Comparison of ENCODE assay signal across 15 cellular contexts in the genomic region with DNA sequence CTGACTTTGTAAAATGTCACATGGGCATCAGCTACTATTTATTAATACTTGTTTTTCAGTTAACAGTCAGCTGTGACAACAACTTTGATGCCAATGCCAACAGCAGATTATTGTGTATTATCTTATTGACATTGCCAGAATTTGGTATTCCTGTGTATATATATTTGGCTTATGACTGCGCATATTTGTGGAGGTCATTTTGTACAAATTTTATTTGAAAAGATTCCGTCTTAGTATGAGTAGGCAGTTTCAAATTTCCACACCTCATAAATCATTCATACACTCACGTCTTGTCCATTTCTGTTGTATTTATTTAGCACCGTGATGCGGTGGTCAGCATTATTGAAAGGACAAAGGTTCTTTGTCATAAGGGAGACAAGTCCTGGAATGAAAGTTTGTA.
A peak's percentile ranks its signal among the peaks of the same experiment; 100 is the strongest.
DNase-seq lines count a peak whose midpoint lies in the region; ATAC-seq and TF ChIP-seq lines count a peak whose summit lies in the region.
"Had no signal": no experiment of that assay in that cellular context is flagged by ENCODE, and none has a peak within 500 bp of the region (broad histone marks: within the 10 kb centered on the region; RNA-seq: fewer than 3 reads in every experiment).

No MANE protein-coding gene starts in this region.

- no peaks in the 10 kb centered on the region for H3K9me2 ChIP-seq in PC-3 (replicated peaks; ENCODE audit: low read length)

- H3K27ac ChIP-seq in PC-3 (ENCODE audit: low read length), result no peak overlapping the region
- H3K27ac ChIP-seq: RWPE1, SJSA1 had no signal

- peak; percentile 9 for DNase-seq in COLO829 (ENCODE audit: low spot score)
- DNase-seq in LNCaP clone FGC (ENCODE audit: low read depth), result peak; percentile 93
- DNase-seq in PC-3, result peak; percentile 70
- no peak for DNase-seq in glutamatergic neuron
- no peak for DNase-seq in NCI-H345 (lab: John Stamatoyannopoulos, UW)
- no peak for DNase-seq in midbrain (lab: John Stamatoyannopoulos, UW)
- DNase-seq in DMS 273 treated with DMSO at 0.1 percent for 48 hours (lab: John Stamatoyannopoulos, UW), result no peak
- DNase-seq: GF-D8, GOT3, KBM-7, NCI-H526 treated with DMSO at 0.1 percent for 48 hours had no signal

- ATAC-seq in PC-3, result peak; percentile 91

- POLR2A ChIA-PET in PC-3 (lab: Charles Lee; ENCODE audit: unreplicated experiment), result no interaction called here

- H2AFZ ChIP-seq in PC-3 (ENCODE audit: low read length), result no peak overlapping the region

- H3K9me3 Mint-ChIP-seq in glutamatergic neuron (ENCODE audit: unreplicated experiment), result no peaks in the 10 kb centered on the region
- H3K9me3 Mint-ChIP-seq: CD14-positive monocyte; T-helper 1 cell treated with Interleukin-12 subunit alpha and Interleukin-12 subunit beta and Interleukin-4 antibody, amounts not matched to agents 30 μg/mL and 1 μg/mL, for 36 hours had no signal

- peak overlapping the region; percentile 60 for H3K27ac Mint-ChIP-seq in glutamatergic neuron (ENCODE audit: unreplicated experiment)
- H3K27ac Mint-ChIP-seq: CD14-positive monocyte; T-helper 1 cell treated with Interleukin-12 subunit alpha and Interleukin-12 subunit beta and Interleukin-4 antibody, amounts not matched to agents 30 μg/mL and 1 μg/mL, for 36 hours had no signal

- H4K20me1 ChIP-seq in PC-3 (ENCODE audit: low read length), result no peaks in the 10 kb centered on the region

- intact Hi-C loops in PC-3 (cut with micrococcal nuclease), result loop anchor here (5.0 kb wide), 1 partner anchor 181 kb away; no protein-coding TSS in a partner anchor

- no peaks in the 10 kb centered on the region for H3K36me3 Mint-ChIP-seq in glutamatergic neuron (ENCODE audit: unreplicated experiment)
- H3K36me3 Mint-ChIP-seq: CD14-positive monocyte had no signal

- no peak overlapping the region for H3K9ac ChIP-seq in PC-3 (ENCODE audit: low read length)

- TF ChIP-seq CTCF in LNCaP clone FGC (IDR thresholded peaks at IDR 0.05; ENCODE audit: control insufficient read depth, extremely low read depth, insufficient read depth) (no peak), PC-3 (conservative IDR thresholded peaks at IDR 0.05; ENCODE audit: low read depth, low read length) (no peak), glutamatergic neuron (IDR thresholded peaks at IDR 0.05; ENCODE audit: partially characterized antibody, unreplicated experiment) (no peak)

- H3K4me3 ChIP-seq in LNCaP clone FGC (ENCODE audit: low read depth, low read length) (no peak overlapping the region; the same call in 1 of the 2 replicates), PC-3 (ENCODE audit: low read length) (no peak overlapping the region)
- H3K4me3 ChIP-seq: SJSA1 had no signal

- CTCF ChIA-PET in PC-3 (lab: Charles Lee), result no interaction called here

- no peaks in the 10 kb centered on the region for H3F3A ChIP-seq in PC-3 (ENCODE audit: low read length, unreplicated experiment)

- no peaks in the 10 kb centered on the region for H3K9me3 ChIP-seq in PC-3 (ENCODE audit: low read length)
- H3K9me3 ChIP-seq: SJSA1 had no signal

- H3K27me3 ChIP-seq in PC-3 (ENCODE audit: low read length), result no peaks in the 10 kb centered on the region
- H3K27me3 ChIP-seq: SJSA1 had no signal

- no peaks in the 10 kb centered on the region for H3K36me3 ChIP-seq in PC-3 (ENCODE audit: low read depth, low read length)
- H3K36me3 ChIP-seq: SJSA1 had no signal

- H3K27me3 Mint-ChIP-seq in glutamatergic neuron (ENCODE audit: unreplicated experiment), result no peaks in the 10 kb centered on the region

- H3K4me1 Mint-ChIP-seq in glutamatergic neuron (ENCODE audit: low read depth, unreplicated experiment), result peaks cover 39% of the 10 kb centered on the region
- H3K4me1 Mint-ChIP-seq: CD14-positive monocyte had no signal

- H3K4me2 ChIP-seq in PC-3 (ENCODE audit: low read length), result no peak overlapping the region

- H3K79me2 ChIP-seq in PC-3 (ENCODE audit: low read length), result no peaks in the 10 kb centered on the region

- 0 out of 2 replicates have a peak, but pooled peaks cover 7% of the 10 kb centered on the region for H3K4me1 ChIP-seq in PC-3 (ENCODE audit: insufficient read depth, low read length)
- H3K4me1 ChIP-seq: SJSA1 had no signal

- no TSS peak for BruUV-seq in PC-3 (replicated peaks; lab: Mats Ljungman, UMichigan)

- H3K4me3 Mint-ChIP-seq in glutamatergic neuron (ENCODE audit: unreplicated experiment), result peak overlapping the region; percentile 30
- H3K4me3 Mint-ChIP-seq: CD14-positive monocyte; T-helper 1 cell treated with Interleukin-12 subunit alpha and Interleukin-12 subunit beta and Interleukin-4 antibody, amounts not matched to agents 30 μg/mL and 1 μg/mL, for 36 hours had no signal

Comparison
In these comparisons a context has a peak if more than half of its experiments do, and no peak if none do; other contexts are left out.
1. DNase-seq: peak in COLO829 (single experiment), LNCaP clone FGC (single experiment) and PC-3 (single experiment); none in glutamatergic neuron (single experiment), NCI-H345 (single experiment), midbrain (single experiment) and DMS 273 treated with DMSO at 0.1 percent for 48 hours (single experiment).